In the genomic region with DNA sequence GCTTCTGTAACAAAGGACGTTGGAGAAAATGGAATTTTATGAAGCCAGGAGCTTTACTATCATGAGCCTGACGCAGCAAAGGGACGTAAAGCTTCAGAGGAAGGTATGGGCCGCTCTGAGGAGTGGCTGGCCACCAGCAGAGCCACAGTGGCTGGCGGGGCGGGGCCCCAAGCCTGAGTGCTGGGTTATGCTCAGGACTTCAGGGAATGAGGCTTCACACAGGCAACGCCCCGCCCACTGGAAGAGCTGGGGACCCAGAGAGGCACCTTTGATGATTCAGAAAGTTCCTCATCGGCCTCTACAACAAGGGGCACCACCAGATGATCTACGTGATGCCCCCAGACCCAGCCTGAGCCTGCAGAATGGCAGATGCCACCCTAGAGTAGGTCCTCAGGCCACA, we compare ENCODE assay signal across 2 cellular contexts.
TF ChIP-seq lines count a peak whose summit lies in the region.

No MANE protein-coding gene starts in this region.

TF ChIP-seq in A549, 52 proteins besides CTCF, POLR2A, EP300 and RAD21:
- TF ChIP-seq ZC3H11A (IDR thresholded peaks at IDR 0.05) (no peak), RFX5 (IDR thresholded peaks at IDR 0.05) (no peak), JUNB (IDR thresholded peaks at IDR 0.05) (no peak), FOSB (CRISPR knock-in tag; IDR thresholded peaks at IDR 0.05) (no peak), HEYL (CRISPR knock-in tag; IDR thresholded peaks at IDR 0.05) (no peak), KDM5A (IDR thresholded peaks at IDR 0.05) (no peak), PHF8 (IDR thresholded peaks at IDR 0.05; ENCODE audit: borderline replicate concordance, low read depth) (no peak), HDAC2 (IDR thresholded peaks at IDR 0.05) (no peak), ZSCAN20 (CRISPR knock-in tag; IDR thresholded peaks at IDR 0.05) (no peak)
- TF ChIP-seq, protein P1, sequence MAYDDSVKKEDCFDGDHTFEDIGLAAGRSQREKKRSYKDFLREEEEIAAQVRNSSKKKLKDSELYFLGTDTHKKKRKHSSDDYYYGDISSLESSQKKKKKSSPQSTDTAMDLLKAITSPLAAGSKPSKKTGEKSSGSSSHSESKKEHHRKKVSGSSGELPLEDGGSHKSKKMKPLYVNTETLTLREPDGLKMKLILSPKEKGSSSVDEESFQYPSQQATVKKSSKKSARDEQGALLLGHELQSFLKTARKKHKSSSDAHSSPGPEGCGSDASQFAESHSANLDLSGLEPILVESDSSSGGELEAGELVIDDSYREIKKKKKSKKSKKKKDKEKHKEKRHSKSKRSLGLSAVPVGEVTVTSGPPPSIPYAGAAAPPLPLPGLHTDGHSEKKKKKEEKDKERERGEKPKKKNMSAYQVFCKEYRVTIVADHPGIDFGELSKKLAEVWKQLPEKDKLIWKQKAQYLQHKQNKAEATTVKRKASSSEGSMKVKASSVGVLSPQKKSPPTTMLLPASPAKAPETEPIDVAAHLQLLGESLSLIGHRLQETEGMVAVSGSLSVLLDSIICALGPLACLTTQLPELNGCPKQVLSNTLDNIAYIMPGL (CRISPR knock-in tag; IDR thresholded peaks at IDR 0.05; ENCODE audit: borderline replicate concordance), result no peak

TF ChIP-seq in K562, 482 proteins besides CTCF, POLR2A, EP300 and RAD21:
- TF ChIP-seq RBFOX2 (IDR thresholded peaks at IDR 0.05; ENCODE audit: low read depth, low read length) (peak; percentile 54), POLR2G (IDR thresholded peaks at IDR 0.05; ENCODE audit: low read depth, low read length) (peak; percentile 34; the same call in 1 of the 2 replicates), HOXB6 (CRISPR knock-in tag; IDR thresholded peaks at IDR 0.05; ENCODE audit: borderline replicate concordance) (no peak)
